32 cellular contexts compared by ENCODE assay signal in genomic region chrX:27321632-27322031, GRCh38.
"Had no signal": no experiment of that assay in that cellular context is flagged by ENCODE, and none has a peak within 500 bp of the region (broad histone marks: within the 10 kb centered on the region; RNA-seq: fewer than 3 reads in every experiment).

No MANE protein-coding gene starts in this region.

- FAIRE-seq: bronchial epithelial cell had no signal

- H3K4me3 ChIP-seq: adrenal gland, ascending aorta, body of pancreas, breast epithelium, cardiac muscle cell had no signal

- H3K27ac ChIP-seq: adrenal gland, ascending aorta, body of pancreas, brain microvascular endothelial cell, breast epithelium, cardiac muscle cell had no signal

- ATAC-seq: activated naive CD4-positive, alpha-beta T cell treated with anti-CD3 and anti-CD28 coated beads, Interleukin-2, amount 50 U/mL, for 72 hours; activated naive CD8-positive, alpha-beta T cell treated with anti-CD3 and anti-CD28 coated beads, Interleukin-2, amount 50 U/mL, for 24 hours; activated T-cell treated with anti-CD3 and anti-CD28 coated beads, Interleukin-2, amount 50 U/mL, for 4 hours; activated T-cell treated with anti-CD3 and anti-CD28 coated beads, Interleukin-2, amount 50 U/mL, for 72 hours; activated T-helper 17 cell treated with anti-CD3 and anti-CD28 coated beads, Interleukin-2, amount 50 U/mL, for 72 hours; body of pancreas had no signal

- H3K27me3 ChIP-seq: adrenal gland, ascending aorta, body of pancreas, brain microvascular endothelial cell, cardiac muscle cell had no signal

- H3K4me1 ChIP-seq: adrenal gland, ascending aorta, body of pancreas, breast epithelium had no signal

- H3K36me3 ChIP-seq: adrenal gland, ascending aorta, brain microvascular endothelial cell, breast epithelium, cardiac muscle cell had no signal

- H3K9me3 ChIP-seq: adrenal gland, ascending aorta, body of pancreas, breast epithelium had no signal

- DNase-seq: activated effector memory CD4-positive, alpha-beta T cell treated with anti-CD3 and anti-CD28 coated beads, Interleukin-2, amount 50 U/mL, for 16 hours; activated effector memory CD4-positive, alpha-beta T cell treated with Interleukin-2 at 50 U/mL for 16 hours; activated gamma-delta T cell; activated gamma-delta T cell treated with Interleukin-2 at 50 U/mL for 16 hours; activated naive CD4-positive, alpha-beta T cell; activated naive CD4-positive, alpha-beta T cell treated with anti-CD3 and anti-CD28 coated beads for 36 hours; activated naive CD4-positive, alpha-beta T cell treated with anti-CD3 and anti-CD28 coated beads, Interleukin-2, amount 10 ng/mL, durations not matched to agents 7 days and 5 days; activated naive CD4-positive, alpha-beta T cell treated with anti-CD3 and anti-CD28 coated beads, Interleukin-2, amount 50 U/mL, for 16 hours; activated naive CD4-positive, alpha-beta T cell treated with Interleukin-2 at 50 U/mL for 16 hours; activated naive CD8-positive, alpha-beta T cell treated with anti-CD3 and anti-CD28 coated beads for 36 hours; activated naive CD8-positive, alpha-beta T cell treated with anti-CD3 and anti-CD28 coated beads, Interleukin-2, amount 10 ng/mL, durations not matched to agents 7 days and 5 days; activated naive CD8-positive, alpha-beta T cell treated with anti-CD3 and anti-CD28 coated beads, Interleukin-2, amount 50 U/mL, for 24 hours; activated T-cell treated with anti-CD3 and anti-CD28 coated beads, Interleukin-2, amount 50 U/mL, for 24 hours; activated T-cell treated with anti-CD3 and anti-CD28 coated beads, Interleukin-2, amount 50 U/mL, for 4 hours; activated T-cell treated with anti-CD3 and anti-CD28 coated beads, Interleukin-2, amount 50 U/mL, for 48 hours; activated T-cell treated with anti-CD3 and anti-CD28 coated beads, Interleukin-2, amount 50 U/mL, for 72 hours; adrenal gland; amniotic stem cell; amygdala; anterior cingulate cortex; aorta; body of pancreas; brain microvascular endothelial cell; caudate nucleus; central memory CD4-positive, alpha-beta T cell; cerebellar nuclear complex had no signal
